Comparison of ENCODE assay signal across 8 cellular contexts in the genomic region with DNA sequence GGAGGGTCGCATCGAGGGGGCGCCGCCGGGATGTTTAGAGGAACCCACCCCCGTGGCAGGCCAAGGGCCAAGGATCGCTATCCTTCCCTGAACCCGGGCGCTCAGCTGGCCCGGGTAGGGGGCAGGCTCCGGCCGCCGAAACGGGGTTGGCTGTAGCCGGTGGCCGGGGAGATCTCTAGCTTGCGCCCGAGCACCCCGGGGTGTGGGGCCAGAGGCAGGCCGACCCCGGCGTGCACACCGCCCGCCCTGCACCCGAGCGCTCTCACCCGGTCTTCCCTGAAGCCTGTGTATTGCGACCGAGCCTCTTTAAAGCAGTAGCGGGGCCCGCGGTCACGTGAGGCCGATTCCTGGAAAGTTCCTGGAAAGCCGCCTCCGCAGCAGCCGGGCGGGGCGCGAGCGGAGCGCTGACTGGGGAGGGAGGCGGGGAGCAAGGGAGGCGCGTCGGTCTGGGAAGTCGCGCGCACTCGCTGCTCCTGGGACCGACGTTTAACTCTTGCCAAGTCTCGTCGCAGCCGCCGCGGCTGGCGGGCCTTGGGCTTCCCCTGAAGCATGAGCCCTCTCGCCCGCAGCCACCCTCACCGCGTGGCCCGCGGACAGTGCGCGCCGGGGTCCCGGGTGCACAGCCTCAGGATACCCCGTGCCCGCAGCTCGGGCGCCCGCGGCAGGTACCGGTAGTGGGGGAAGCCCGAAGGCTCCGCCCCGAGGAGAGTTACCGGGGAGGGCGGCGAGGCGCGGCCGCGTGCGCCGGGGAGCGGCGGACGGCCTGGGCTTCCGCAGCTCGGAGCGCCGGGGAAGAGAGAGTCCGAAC. TPM values are rescaled to one million over a fixed set of nuclear protein-coding genes. Genes with fewer than 3 reads are reported as not detected.
A peak's percentile ranks its signal among the peaks of the same experiment; 100 is the strongest.
DNase-seq lines count a peak whose midpoint lies in the region; ATAC-seq and TF ChIP-seq lines count a peak whose summit lies in the region.

No MANE protein-coding gene starts in this region.

- CTCF ChIA-PET in activated B cell treated with CpG ODN at 0.5 μM for 24 hours (lab: Charles Lee): interaction anchor here (1.2 to 5.4 kb wide), 2 partner anchors 68 to 531 kb away, joined by 3 to 135 read pairs; no protein-coding TSS in a partner anchor

- H3K4me1 ChIP-seq in spleen: peaks cover 12 to 65% (median 41%) of the 10 kb centered on the region in 6 donors

- peaks cover 17% of the 10 kb centered on the region for H3K4me1 Mint-ChIP-seq in activated B cell treated with CpG ODN at 0.5 μM for 24 hours

- DNase-seq in SIG-M5 treated with dmso at 0.1 percent for 504 hours (lab: John Stamatoyannopoulos, UW; ENCODE audit: unreplicated experiment) (peak; percentile 77), SIG-M5 (lab: John Stamatoyannopoulos, UW) (no peak), NCI-H2171 (lab: John Stamatoyannopoulos, UW) (peak; percentile 86), activated B cell treated with CpG ODN at 0.5 μM for 24 hours (peak; percentile 64), cardiac fibroblast (ENCODE audit: low read depth in 2 of 2) (peak; percentile 95 to 97), inferior parietal cortex (ENCODE audit: extremely low spot score) (peak; percentile 86), spleen (peak; percentile 94)

- 0 to 1% (median 0%) methylated on average over 53 to 95 of the region's 95 CpGs for WGBS in spleen, 5 donors

- no peaks in the 10 kb centered on the region for H3K9me3 Mint-ChIP-seq in activated B cell treated with CpG ODN at 0.5 μM for 24 hours

- POLR2A ChIA-PET in activated B cell treated with CpG ODN at 0.5 μM for 24 hours (lab: Charles Lee): interaction anchor here (0.7 to 2.2 kb wide), 3 partner anchors 106 to 532 kb away, joined by 3 to 12 read pairs (median 8); a partner anchor contains a TSS

- intact Hi-C loops in activated B cell treated with CpG ODN at 0.5 μM for 24 hours (cut with micrococcal nuclease): loop anchor here (1.0 to 10.0 kb wide), 6 partner anchors 148 to 1208 kb away; a partner anchor contains a TSS
- intact Hi-C loops in spleen (cut with DNase I; ENCODE audit: low total_unique reads): loop anchor here (10.0 kb wide), 1 partner anchor 174 kb away; no protein-coding TSS in a partner anchor

- H3K27me3 ChIP-seq in spleen (replicated peaks in 1 of 7): peaks cover 0 to 71% (median 19%) of the 10 kb centered on the region in 7 donors

- peak overlapping the region; percentile 30 for H3K27ac Mint-ChIP-seq in activated B cell treated with CpG ODN at 0.5 μM for 24 hours

- no peak for TF ChIP-seq POLR2A in spleen (IDR thresholded peaks at IDR 0.05)

- TF ChIP-seq CTCF in activated B cell treated with CpG ODN at 0.5 μM for 24 hours (IDR thresholded peaks at IDR 0.05): no peak
- no peak for TF ChIP-seq CTCF in cardiac fibroblast (IDR thresholded peaks at IDR 0.05; ENCODE audit: low read depth, low read length)
- TF ChIP-seq CTCF in spleen (IDR thresholded peaks at IDR 0.05 in 8 of 11, conservative IDR thresholded peaks at IDR 0.05 in 3 of 11): peak in 1 of 11 experiments; percentile 13

- no peaks in the 10 kb centered on the region for H3K36me3 Mint-ChIP-seq in activated B cell treated with CpG ODN at 0.5 μM for 24 hours (ENCODE audit: low read depth)

- H3K4me3 ChIP-seq in cardiac fibroblast (replicated peaks in 1 of 2; ENCODE audit: low read depth in 2 of 2, low read length in 2 of 2) (peak overlapping the region; percentile 70 to 83), spleen (peak overlapping the region; percentile 70 to 96 (median 84))

- peaks cover 32% of the 10 kb centered on the region for H3K27me3 Mint-ChIP-seq in activated B cell treated with CpG ODN at 0.5 μM for 24 hours

- ATAC-seq in HG02973 (IDR thresholded peaks at IDR 0.05; ENCODE audit: unreplicated experiment): peak; percentile 47
- ATAC-seq in activated B cell treated with CpG ODN at 0.5 μM for 24 hours (ENCODE audit: low read depth): peak; percentile 51

- peaks cover 0 to 19% (median 0%) of the 10 kb centered on the region in 6 donors for H3K36me3 ChIP-seq in spleen

- H3K4me3 Mint-ChIP-seq in activated B cell treated with CpG ODN at 0.5 μM for 24 hours: peak overlapping the region; percentile 88

- no peaks in the 10 kb centered on the region for H3K9me3 ChIP-seq in spleen

- H3K27ac ChIP-seq in spleen: peak overlapping the region; percentile 71 to 92 (median 90)

RNA-seq across cellular contexts. Expression of a gene that starts 1.7 kb away (rescaled TPM):
- 2.3 and 2.8 TPM in 2 replicates for total RNA-seq in activated B cell treated with CpG ODN at 0.5 μM for 24 hours
- total RNA-seq in spleen: 10 to 100 TPM in 6 of 7 donors, 1 to 10 TPM in 1; 9.7 to 32.3 (median 15.4) TPM
- polyA plus RNA-seq in spleen: 10 to 100 TPM in 1 of 3 donors, 1 to 10 TPM in 2; 5.3 to 10.6 (median 7.0) TPM
